In genomic region chr20:11001767-11002540, GRCh38 we compare ENCODE assay signal across 11 cellular contexts.
DNase-seq lines count a peak whose midpoint lies in the region; ATAC-seq, FAIRE-seq and TF ChIP-seq lines count a peak whose summit lies in the region.
"Had no signal": no experiment of that assay in that cellular context is flagged by ENCODE, and none has a peak within 500 bp of the region (broad histone marks: within the 10 kb centered on the region; RNA-seq: fewer than 3 reads in every experiment).

No MANE protein-coding gene starts in this region.

- no peak for TF ChIP-seq CTCF in RWPE2 (IDR thresholded peaks at IDR 0.05; ENCODE audit: poor library complexity, severe bottlenecking)
- no peak for TF ChIP-seq CTCF in fibroblast of pulmonary artery (IDR thresholded peaks at IDR 0.05; ENCODE audit: low read length, missing control alignments)
- no peak for TF ChIP-seq CTCF in upper lobe of left lung (IDR thresholded peaks at IDR 0.05)
- TF ChIP-seq CTCF in body of pancreas (IDR thresholded peaks at IDR 0.05), result no peak

- intact Hi-C loops in sciatic nerve (cut with DNase I) (no loop called here), body of pancreas (cut with DNase I) (no loop called here)

- no peaks in the 10 kb centered on the region for H3K36me3 ChIP-seq in RWPE2 (ENCODE audit: low read depth)
- no peaks in the 10 kb centered on the region for H3K36me3 ChIP-seq in upper lobe of left lung
- H3K36me3 ChIP-seq in body of pancreas (replicated peaks in 1 of 2; ENCODE audit: insufficient read depth in 1 of 2, low read depth in 2 of 2), result no peaks in the 10 kb centered on the region
- H3K36me3 ChIP-seq: vagina had no signal

- TF ChIP-seq EP300 in upper lobe of left lung (IDR thresholded peaks at IDR 0.05), result no peak

- TF ChIP-seq POLR2A in H54 (IDR thresholded peaks at IDR 0.05; ENCODE audit: low read depth, low read length) (no peak), upper lobe of left lung (IDR thresholded peaks at IDR 0.05) (no peak), body of pancreas (IDR thresholded peaks at IDR 0.05) (no peak)

- H3K9me3 ChIP-seq in RWPE2 (ENCODE audit: severe bottlenecking) (no peaks in the 10 kb centered on the region), upper lobe of left lung (no peaks in the 10 kb centered on the region), body of pancreas (no peaks in the 10 kb centered on the region)
- H3K9me3 ChIP-seq: vagina had no signal

- DNase-seq in H54 (ENCODE audit: insufficient read length, low spot score) (peak; percentile 44), RWPE2 (ENCODE audit: low spot score) (peak; percentile 95), fibroblast of pulmonary artery (ENCODE audit: low read depth) (peak; percentile 91), sciatic nerve (ENCODE audit: low spot score) (no peak), NCI-H226 (no peak), upper lobe of left lung (no peak), body of pancreas (no peak), NCI-H146 (lab: John Stamatoyannopoulos, UW) (no peak)
- DNase-seq: activated naive CD4-positive, alpha-beta T cell treated with anti-CD3 and anti-CD28 coated beads, Interleukin-2, amount 10 ng/mL, durations not matched to agents 7 days and 5 days had no signal

- H3K27ac ChIP-seq in RWPE2 (ENCODE audit: poor library complexity, severe bottlenecking) (peak overlapping the region; percentile 100), upper lobe of left lung (peak overlapping the region in 1 of 4 donors; percentile 37), body of pancreas (no peak overlapping the region)
- H3K27ac ChIP-seq: KMS-11, vagina had no signal

- peak; percentile 96 for ATAC-seq in RWPE2 (ENCODE audit: low read depth)
- peak; percentile 36 for ATAC-seq in sciatic nerve
- no peak for ATAC-seq in upper lobe of left lung (ENCODE audit: low FRiP score in 2 of 2)
- ATAC-seq in body of pancreas, result no peak

- H3K27me3 ChIP-seq in RWPE2 (ENCODE audit: insufficient read depth, poor library complexity, severe bottlenecking) (no peaks in the 10 kb centered on the region), upper lobe of left lung (no peaks in the 10 kb centered on the region), body of pancreas (no peaks in the 10 kb centered on the region)
- H3K27me3 ChIP-seq: vagina had no signal

- 63 to 72% methylated on average over 12 of the region's 12 CpGs for WGBS in upper lobe of left lung, 2 donors
- 65 to 72% methylated on average over 12 of the region's 12 CpGs for WGBS in body of pancreas, 2 donors

- H3K4me1 ChIP-seq in RWPE2 (ENCODE audit: insufficient read depth, poor library complexity, severe bottlenecking), result peaks cover 34% of the 10 kb centered on the region
- peaks cover 0 to 5% (median 0%) of the 10 kb centered on the region in 4 donors for H3K4me1 ChIP-seq in upper lobe of left lung
- no peaks in the 10 kb centered on the region for H3K4me1 ChIP-seq in body of pancreas

- H3K4me3 ChIP-seq in RWPE2 (ENCODE audit: severe bottlenecking) (no peak overlapping the region), fibroblast of pulmonary artery (replicated peaks; ENCODE audit: low read depth, low read length) (no peak overlapping the region), upper lobe of left lung (no peak overlapping the region), body of pancreas (no peak overlapping the region)
- H3K4me3 ChIP-seq: vagina had no signal

- FAIRE-seq in H54 (lab: Jason Lieb, UNC), result peak; percentile 83

Comparison
In these comparisons a context has a peak if more than half of its experiments do, and no peak if none do; other contexts are left out.
1. DNase-seq: peak in H54 (single experiment), RWPE2 (single experiment) and fibroblast of pulmonary artery (single experiment); none in sciatic nerve (single experiment), NCI-H226 (single experiment), upper lobe of left lung (0 of 2), body of pancreas (0 of 4) and NCI-H146 (single experiment).
2. ATAC-seq: peak in RWPE2 (single experiment) and sciatic nerve (single experiment); none in upper lobe of left lung (0 of 2) and body of pancreas (single experiment).